In genomic region chr3:65412591-65412990, GRCh38 we compare ENCODE assay signal across 11 cellular contexts.
DNase-seq lines count a peak whose midpoint lies in the region; ATAC-seq, FAIRE-seq and TF ChIP-seq lines count a peak whose summit lies in the region.
"Had no signal": no experiment of that assay in that cellular context is flagged by ENCODE, and none has a peak within 500 bp of the region (broad histone marks: within the 10 kb centered on the region; RNA-seq: fewer than 3 reads in every experiment).

No MANE protein-coding gene starts in this region.

- no peak overlapping the region for H3K23ac ChIP-seq in mesenchymal stem cell (ENCODE audit: low read length in 2 of 2)

- H2AK5ac ChIP-seq in mesenchymal stem cell (ENCODE audit: low read length, severe bottlenecking) = no peak overlapping the region

- H3K9me3 Mint-ChIP-seq in stimulated activated effector memory CD8-positive, alpha-beta T cell treated with anti-CD3 and anti-CD28 coated beads, Interleukin-12 subunit alpha, Interleukin-12 subunit beta, amount 100 ng/mL, for 72 hours = peaks cover 8% of the 10 kb centered on the region

- no peaks in the 10 kb centered on the region for H3K4me1 Mint-ChIP-seq in stimulated activated effector memory CD8-positive, alpha-beta T cell treated with anti-CD3 and anti-CD28 coated beads, Interleukin-12 subunit alpha, Interleukin-12 subunit beta, amount 100 ng/mL, for 72 hours
- H3K4me1 Mint-ChIP-seq: stimulated activated naive B cell treated with anti-CD40 and anti-IgM and Interleukin-4, amounts not matched to agents 10 μg/mL and 1 μg/mL and 100 μg/mL, for 72 hours had no signal

- no peak overlapping the region for H3K4ac ChIP-seq in mesenchymal stem cell (ENCODE audit: low read depth in 1 of 2, low read length in 2 of 2)

- peaks cover 5% of the 10 kb centered on the region for H3K79me1 ChIP-seq in mesenchymal stem cell (replicated peaks; ENCODE audit: low read length, poor library complexity, severe bottlenecking)

- no peak for ATAC-seq in stimulated activated effector memory CD8-positive, alpha-beta T cell treated with anti-CD3 and anti-CD28 coated beads, Interleukin-12 subunit alpha, Interleukin-12 subunit beta, amount 100 ng/mL, for 72 hours
- no peak for ATAC-seq in GM18861 (IDR thresholded peaks at IDR 0.05; ENCODE audit: unreplicated experiment)
- no peak for ATAC-seq in HG03460 (IDR thresholded peaks at IDR 0.05; ENCODE audit: unreplicated experiment)
- no peak for ATAC-seq in GM19035 (IDR thresholded peaks at IDR 0.05; ENCODE audit: unreplicated experiment)
- ATAC-seq: stimulated activated naive B cell treated with anti-CD40 and anti-IgM and Interleukin-4, amounts not matched to agents 10 μg/mL and 1 μg/mL and 100 μg/mL, for 72 hours had no signal

- H2BK15ac ChIP-seq in mesenchymal stem cell (ENCODE audit: low read depth, poor library complexity, severe bottlenecking) = no peak overlapping the region

- H2BK5ac ChIP-seq in mesenchymal stem cell (ENCODE audit: low read depth, low read length, poor library complexity, severe bottlenecking) = no peak overlapping the region

- H3K4me2 ChIP-seq in mesenchymal stem cell (ENCODE audit: low read length, poor library complexity, severe bottlenecking) = no peak overlapping the region

- peaks cover 0 to 3% of the 10 kb centered on the region in 2 experiments for H3K36me3 ChIP-seq in mesenchymal stem cell (ENCODE audit: control insufficient read depth in 1 of 2, insufficient read depth in 2 of 2, low read depth in 1 of 2, low read length in 2 of 2)

- peak; percentile 16 for TF ChIP-seq CTCF in D721Med (IDR thresholded peaks at IDR 0.05; ENCODE audit: insufficient read depth, missing control alignments)

- 35% methylated on average over 2 of the region's 2 CpGs for WGBS in mesenchymal stem cell

- H3K14ac ChIP-seq in mesenchymal stem cell (ENCODE audit: low read length in 2 of 2) = no peak overlapping the region

- no peak overlapping the region for H3K27ac ChIP-seq in mesenchymal stem cell (ENCODE audit: low read length, poor library complexity, severe bottlenecking)
- H3K27ac ChIP-seq: SK-N-MC had no signal

- H3K9ac ChIP-seq in mesenchymal stem cell (ENCODE audit: low read length) = no peak overlapping the region

- no peaks in the 10 kb centered on the region for H3K9me3 ChIP-seq in mesenchymal stem cell (ENCODE audit: control insufficient read depth, low read length)

- H3K4me3 ChIP-seq in mesenchymal stem cell (ENCODE audit: insufficient read depth in 1 of 2, low read depth in 1 of 2, low read length in 2 of 2) = no peak overlapping the region
- H3K4me3 ChIP-seq: SK-N-MC had no signal

- no peak overlapping the region for H3K18ac ChIP-seq in mesenchymal stem cell (ENCODE audit: low read depth in 1 of 2, low read length in 2 of 2)

- no peak overlapping the region for H2BK12ac ChIP-seq in mesenchymal stem cell (ENCODE audit: low read length in 2 of 2)

- no peak for DNase-seq in D721Med (ENCODE audit: insufficient read length, low spot score)
- peak; percentile 7 to 32 for DNase-seq in NCI-H187 (lab: John Stamatoyannopoulos, UW)
- DNase-seq in cerebellum (ENCODE audit: low spot score) = peak; percentile 43
- DNase-seq in mesenchymal stem cell = peak; percentile 5
- no peak for DNase-seq in stimulated activated effector memory CD8-positive, alpha-beta T cell treated with anti-CD3 and anti-CD28 coated beads, Interleukin-12 subunit alpha, Interleukin-12 subunit beta, amount 100 ng/mL, for 72 hours (ENCODE audit: low spot score in 2 of 2)
- DNase-seq: activated gamma-delta T cell; stimulated activated naive B cell treated with anti-CD40 and anti-IgM and Interleukin-4, amounts not matched to agents 10 μg/mL and 1 μg/mL and 100 μg/mL, for 72 hours had no signal

- no peak overlapping the region for H4K91ac ChIP-seq in mesenchymal stem cell (ENCODE audit: low read length)

- H3K4me3 Mint-ChIP-seq in stimulated activated effector memory CD8-positive, alpha-beta T cell treated with anti-CD3 and anti-CD28 coated beads, Interleukin-12 subunit alpha, Interleukin-12 subunit beta, amount 100 ng/mL, for 72 hours = no peak overlapping the region
- H3K4me3 Mint-ChIP-seq: stimulated activated naive B cell treated with anti-CD40 and anti-IgM and Interleukin-4, amounts not matched to agents 10 μg/mL and 1 μg/mL and 100 μg/mL, for 72 hours had no signal

- H4K8ac ChIP-seq in mesenchymal stem cell (ENCODE audit: low read length) = no peak overlapping the region

- H3K36me3 Mint-ChIP-seq in stimulated activated effector memory CD8-positive, alpha-beta T cell treated with anti-CD3 and anti-CD28 coated beads, Interleukin-12 subunit alpha, Interleukin-12 subunit beta, amount 100 ng/mL, for 72 hours = no peaks in the 10 kb centered on the region
- H3K36me3 Mint-ChIP-seq: stimulated activated naive B cell treated with anti-CD40 and anti-IgM and Interleukin-4, amounts not matched to agents 10 μg/mL and 1 μg/mL and 100 μg/mL, for 72 hours had no signal

- no peak for FAIRE-seq in D721Med (lab: Jason Lieb, UNC)

- no peak overlapping the region for H2BK120ac ChIP-seq in mesenchymal stem cell (ENCODE audit: low read depth, low read length)

- H3K27me3 ChIP-seq in mesenchymal stem cell (ENCODE audit: control insufficient read depth in 1 of 2, insufficient read depth in 1 of 2, low read length in 2 of 2) = no peaks in the 10 kb centered on the region

- no peak overlapping the region for H2AFZ ChIP-seq in mesenchymal stem cell (ENCODE audit: low read depth, low read length)

- no peaks in the 10 kb centered on the region for H3K4me1 ChIP-seq in mesenchymal stem cell (ENCODE audit: control insufficient read depth, insufficient read depth, low read depth, low read length)

- no peak overlapping the region for H3K27ac Mint-ChIP-seq in stimulated activated effector memory CD8-positive, alpha-beta T cell treated with anti-CD3 and anti-CD28 coated beads, Interleukin-12 subunit alpha, Interleukin-12 subunit beta, amount 100 ng/mL, for 72 hours
- H3K27ac Mint-ChIP-seq: stimulated activated naive B cell treated with anti-CD40 and anti-IgM and Interleukin-4, amounts not matched to agents 10 μg/mL and 1 μg/mL and 100 μg/mL, for 72 hours had no signal

Comparison
In these comparisons a context has a peak if more than half of its experiments do, and no peak if none do; other contexts are left out.
1. DNase-seq: peak in NCI-H187 (2 of 2), cerebellum (single experiment) and mesenchymal stem cell (single experiment); none in D721Med (single experiment) and stimulated activated effector memory CD8-positive, alpha-beta T cell treated with anti-CD3 and anti-CD28 coated beads, Interleukin-12 subunit alpha, Interleukin-12 subunit beta, amount 100 ng/mL, for 72 hours (0 of 2).